8 cellular contexts compared by ENCODE assay signal in the genomic region with DNA sequence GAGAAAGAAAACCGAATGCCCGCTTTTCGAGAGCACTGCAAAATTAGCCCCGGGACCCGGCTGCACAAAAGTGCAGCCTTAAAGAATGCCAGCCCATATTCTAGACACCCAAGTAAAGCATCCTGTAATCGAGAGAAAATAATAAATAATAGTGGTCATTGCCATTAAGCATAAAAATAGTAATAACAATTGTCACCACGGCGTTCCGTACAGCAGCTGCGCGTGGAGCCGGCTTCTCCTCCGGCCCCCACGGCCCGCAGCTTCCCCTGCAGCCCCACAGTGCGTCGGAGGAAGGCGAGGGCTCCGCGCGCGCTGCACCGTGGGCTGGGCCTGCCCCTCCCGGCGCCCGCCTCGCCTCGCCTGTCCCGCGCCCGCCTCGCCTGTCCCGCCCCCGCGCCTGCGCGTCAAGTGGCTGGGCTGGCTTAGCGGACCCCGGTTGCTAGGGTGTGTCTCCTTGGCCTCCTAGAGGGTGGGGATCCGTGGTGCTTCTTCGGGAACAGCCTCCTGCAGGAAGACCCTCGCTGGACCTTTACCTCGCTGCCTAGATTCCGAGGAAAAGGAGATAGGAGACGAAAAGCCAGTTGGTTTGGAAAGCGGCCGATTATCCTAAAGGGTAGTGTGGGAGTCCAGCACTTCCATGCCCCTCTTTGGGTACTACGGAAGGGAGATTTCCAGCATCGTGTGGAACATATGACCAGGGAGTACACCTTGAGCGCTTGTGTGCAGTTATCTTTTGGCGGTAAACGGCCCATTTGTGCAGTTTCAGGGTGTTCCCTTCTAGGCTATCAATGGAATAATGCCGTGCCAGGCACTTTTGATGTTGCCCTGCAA. TPM values are rescaled to one million over a fixed set of nuclear protein-coding genes. Genes with fewer than 3 reads are reported as not detected.
DNase-seq lines count a peak whose midpoint lies in the region; ATAC-seq and TF ChIP-seq lines count a peak whose summit lies in the region.

LRRC63 (plus strand) TSS at position 408 of the 831 bp plus-strand sequence. CDS start 1,107 bp downstream, outside the sequence.

- H3K36me3 Mint-ChIP-seq in neural progenitor cell: no peaks in the 10 kb centered on the region

- no peak within 1 kb of the TSS for H3K27ac ChIP-seq in foreskin keratinocyte
- no peak within 1 kb of the TSS for H3K27ac ChIP-seq in neural progenitor cell
- no peak within 1 kb of the TSS for H3K27ac ChIP-seq in subcutaneous abdominal adipose tissue (ENCODE audit: low read depth, low read length)

- H4K20me1 ChIP-seq in neural progenitor cell (ENCODE audit: low read depth): no peaks in the 10 kb centered on the region

- H3K79me2 ChIP-seq in neural progenitor cell (ENCODE audit: low read depth): no peaks in the 10 kb centered on the region

- H3K27me3 Mint-ChIP-seq in neural progenitor cell (ENCODE audit: insufficient read depth, low read depth): peaks cover 2% of the 10 kb centered on the region

- DNase-seq in COLO829 (ENCODE audit: low spot score): peak; percentile 35
- peak; percentile 81 for DNase-seq in RPMI7951 (ENCODE audit: low read depth)
- DNase-seq in activated T-helper 9 cell treated with anti-CD3 and anti-CD28 coated beads, Interleukin-2, amount 50 U/mL, for 16 hours (ENCODE audit: low read depth): peak; percentile 80
- no peak for DNase-seq in foreskin keratinocyte
- peak; percentile 87 for DNase-seq in neural progenitor cell (ENCODE audit: low spot score)

- H2AFZ ChIP-seq in neural progenitor cell (replicated peaks): peak within 1 kb of the TSS; percentile 98

- TF ChIP-seq CTCF in foreskin keratinocyte (conservative IDR thresholded peaks at IDR 0.05) (no peak), neural progenitor cell (IDR thresholded peaks at IDR 0.05) (no peak)

- peaks cover 18% of the 10 kb centered on the region for H3K4me1 Mint-ChIP-seq in neural progenitor cell

- peaks cover 13% of the 10 kb centered on the region for H3K27me3 ChIP-seq in foreskin keratinocyte
- H3K27me3 ChIP-seq in neural progenitor cell: peaks cover 38% of the 10 kb centered on the region
- no peaks in the 10 kb centered on the region for H3K27me3 ChIP-seq in subcutaneous abdominal adipose tissue (ENCODE audit: control insufficient read depth in 5 of 5, insufficient read depth in 4 of 5, low read length in 5 of 5)

- ATAC-seq in GM19438 (IDR thresholded peaks at IDR 0.05; ENCODE audit: low read depth, unreplicated experiment): peak; percentile 95
- peak; percentile 78 for ATAC-seq in HG03558 (IDR thresholded peaks at IDR 0.05; ENCODE audit: extremely low read depth, unreplicated experiment)
- ATAC-seq in foreskin keratinocyte: peak; percentile 94

- H3K36me3 ChIP-seq in neural progenitor cell (no peaks in the 10 kb centered on the region), subcutaneous abdominal adipose tissue (ENCODE audit: control insufficient read depth in 5 of 5, insufficient read depth in 5 of 5, low read length in 5 of 5) (no peaks in the 10 kb centered on the region)

- H3K4me3 Mint-ChIP-seq in neural progenitor cell: peak within 1 kb of the TSS; percentile 84

- H3F3A ChIP-seq in neural progenitor cell (ENCODE audit: low read depth): peaks cover 11% of the 10 kb centered on the region

- peak within 1 kb of the TSS; percentile 80 for H3K4me2 ChIP-seq in neural progenitor cell

- H3K9me3 ChIP-seq in neural progenitor cell (ENCODE audit: low read depth) (no peaks in the 10 kb centered on the region), subcutaneous abdominal adipose tissue (ENCODE audit: control insufficient read depth in 5 of 5, low read length in 5 of 5) (no peaks in the 10 kb centered on the region)

- H3K9me3 Mint-ChIP-seq in neural progenitor cell: peaks cover 4% of the 10 kb centered on the region

- H3K4me1 ChIP-seq in foreskin keratinocyte: no peaks in the 10 kb centered on the region
- peaks cover 17% of the 10 kb centered on the region for H3K4me1 ChIP-seq in neural progenitor cell
- peaks cover 2 to 17% (median 13%) of the 10 kb centered on the region in 5 donors for H3K4me1 ChIP-seq in subcutaneous abdominal adipose tissue (ENCODE audit: control insufficient read depth in 5 of 5, insufficient read depth in 5 of 5, low read length in 5 of 5)

- no peak within 1 kb of the TSS for H3K27ac Mint-ChIP-seq in neural progenitor cell

- peak within 1 kb of the TSS; percentile 50 for H3K4me3 ChIP-seq in neural progenitor cell
- peak within 1 kb of the TSS; percentile 76 to 96 (median 86) for H3K4me3 ChIP-seq in subcutaneous abdominal adipose tissue (ENCODE audit: low read depth in 1 of 5, low read length in 5 of 5)

- no peak within 1 kb of the TSS for H3K9ac ChIP-seq in neural progenitor cell
- H3K9ac ChIP-seq in subcutaneous abdominal adipose tissue (ENCODE audit: low read length in 5 of 5): peak within 1 kb of the TSS in 4 of 5 donors; percentile 63 to 74 (median 69)

RNA-seq across cellular contexts. Expression of gene LRRC63, which starts in this region (rescaled TPM):
- 0.20 and 0.48 TPM in 2 replicates for total RNA-seq in RPMI7951 (2014; rRNA removed; shearing (Covaris generic))
- total RNA-seq in foreskin keratinocyte (not detected in 2 replicates), neural progenitor cell (ENCODE audit: low replicate concordance) (not detected in 2 replicates)
- 0.02 TPM in 1 of 2 replicates, not detected in the other for polyA plus RNA-seq in foreskin keratinocyte

Comparison
In these comparisons a context has a peak if more than half of its experiments do, and no peak if none do; other contexts are left out.
1. Peak in DNase-seq in RPMI7951; RNA of the gene not detected or under 1 TPM.
2. Peak in ATAC-seq in foreskin keratinocyte; RNA of the gene not detected or under 1 TPM.
3. Peak in DNase-seq, H3K4me3 ChIP-seq and H3K4me2 ChIP-seq in neural progenitor cell; RNA of the gene not detected or under 1 TPM.
4. DNase-seq: peak in COLO829 (single experiment) and activated T-helper 9 cell treated with anti-CD3 and anti-CD28 coated beads, Interleukin-2, amount 50 U/mL, for 16 hours (single experiment); none in foreskin keratinocyte (0 of 2).
5. Peak in every context shown above with its lines, with median percentiles within 50 percentile points of each other: ATAC-seq.